Comparison of ENCODE assay signal across 23 cellular contexts in the genomic region with DNA sequence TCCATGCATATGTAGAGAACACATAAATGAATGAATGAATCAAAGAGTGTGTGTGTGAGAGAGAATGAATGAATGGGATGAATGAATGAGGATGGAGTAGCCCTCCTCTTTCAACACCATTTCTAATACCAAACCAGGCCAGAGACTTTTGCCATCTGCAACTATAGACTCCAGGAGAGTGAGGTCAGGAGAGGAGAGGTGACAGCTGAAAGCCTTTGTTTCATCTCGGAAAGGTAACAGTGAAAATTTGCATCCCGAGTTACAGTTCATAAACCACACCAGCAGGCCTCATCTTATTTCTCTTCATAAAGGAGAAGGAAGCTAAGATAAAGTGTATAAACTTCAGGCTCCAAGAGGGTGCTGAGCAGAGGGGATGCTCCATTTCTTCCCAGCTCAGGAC.
DNase-seq lines count a peak whose midpoint lies in the region; ATAC-seq and TF ChIP-seq lines count a peak whose summit lies in the region.
"Had no signal": no experiment of that assay in that cellular context is flagged by ENCODE, and none has a peak within 500 bp of the region (broad histone marks: within the 10 kb centered on the region; RNA-seq: fewer than 3 reads in every experiment).

No MANE protein-coding gene starts in this region.

- peaks cover 55% of the 10 kb centered on the region for H3K4me1 Mint-ChIP-seq in dendritic cell treated with granulocyte-macrophage colony-stimulating factor and Interleukin-4, amounts not matched to agents 40 ng/mL and 50 ng/mL, for 4 days (ENCODE audit: low read depth)
- H3K4me1 Mint-ChIP-seq: CD4-positive, CD25-positive, alpha-beta regulatory T cell; CD8-positive, alpha-beta memory T cell had no signal

- no peaks in the 10 kb centered on the region for H3K27me3 Mint-ChIP-seq in dendritic cell treated with granulocyte-macrophage colony-stimulating factor and Interleukin-4, amounts not matched to agents 40 ng/mL and 50 ng/mL, for 4 days
- H3K27me3 Mint-ChIP-seq: CD4-positive, CD25-positive, alpha-beta regulatory T cell had no signal

- ATAC-seq in GM18511 (IDR thresholded peaks at IDR 0.05; ENCODE audit: unreplicated experiment) (peak; percentile 54), GM21786 (IDR thresholded peaks at IDR 0.05; ENCODE audit: unreplicated experiment) (peak; percentile 51)
- ATAC-seq: HepG2 had no signal

- peaks cover 4 to 5% of the 10 kb centered on the region in 2 experiments; a peak in 3 of 4 replicates for H3K4me1 ChIP-seq in SK-N-SH (ENCODE audit: control insufficient read depth in 1 of 2, insufficient read depth in 2 of 2, low read depth in 1 of 2, low read length in 1 of 2)
- H3K4me1 ChIP-seq: BE2C had no signal

- no peaks in the 10 kb centered on the region for H4K20me1 ChIP-seq in SK-N-SH (ENCODE audit: insufficient read depth)

- TF ChIP-seq CTCF in SK-N-SH (IDR thresholded peaks at IDR 0.05) = no peak

- no peaks in the 10 kb centered on the region for H3K79me2 ChIP-seq in SK-N-SH (ENCODE audit: insufficient read depth)

- H3K9me3 Mint-ChIP-seq in dendritic cell treated with granulocyte-macrophage colony-stimulating factor and Interleukin-4, amounts not matched to agents 40 ng/mL and 50 ng/mL, for 4 days = no peaks in the 10 kb centered on the region
- H3K9me3 Mint-ChIP-seq: CD4-positive, CD25-positive, alpha-beta regulatory T cell; H9 had no signal

- no peak overlapping the region for H2AFZ ChIP-seq in SK-N-SH (ENCODE audit: low read depth)

- intact Hi-C loops in dendritic cell treated with granulocyte-macrophage colony-stimulating factor and Interleukin-4, amounts not matched to agents 40 ng/mL and 50 ng/mL, for 4 days (cut with micrococcal nuclease) = loop anchor here (10.0 kb wide), 1 partner anchor 50 kb away; no protein-coding TSS in a partner anchor

- no peak for TF ChIP-seq EP300 in SK-N-SH (IDR thresholded peaks at IDR 0.05; ENCODE audit: borderline replicate concordance in 1 of 2, low read depth in 1 of 2, low read length in 1 of 2)

- H3K27me3 ChIP-seq in SK-N-SH (ENCODE audit: insufficient read depth) = no peaks in the 10 kb centered on the region
- H3K27me3 ChIP-seq: BE2C had no signal

- H3K4me2 ChIP-seq in SK-N-SH = no peak overlapping the region

- no peaks in the 10 kb centered on the region for H3K36me3 Mint-ChIP-seq in dendritic cell treated with granulocyte-macrophage colony-stimulating factor and Interleukin-4, amounts not matched to agents 40 ng/mL and 50 ng/mL, for 4 days (ENCODE audit: low read depth)
- H3K36me3 Mint-ChIP-seq: CD4-positive, CD25-positive, alpha-beta regulatory T cell; CD8-positive, alpha-beta memory T cell; IgD-negative memory B cell had no signal

- no peak for TF ChIP-seq RAD21 in SK-N-SH (IDR thresholded peaks at IDR 0.05; ENCODE audit: low read length)

- H3K9ac ChIP-seq in SK-N-SH = no peak overlapping the region

- CTCF ChIA-PET in SK-N-SH (lab: Yijun Ruan, JAX) = no interaction called here

- no peaks in the 10 kb centered on the region for H3K9me2 ChIP-seq in SK-N-SH

- no peak overlapping the region for H3K4me3 ChIP-seq in SK-N-SH (ENCODE audit: low read depth in 2 of 2, low read length in 1 of 2)

- POLR2A ChIA-PET in SK-N-SH (lab: Yijun Ruan, JAX) = no interaction called here

- H3F3A ChIP-seq in SK-N-SH (replicated peaks; ENCODE audit: insufficient read depth) = no peaks in the 10 kb centered on the region

- no peaks in the 10 kb centered on the region for H3K9me3 ChIP-seq in SK-N-SH
- H3K9me3 ChIP-seq: BE2C had no signal

- DNase-seq in NCI-H526 (lab: John Stamatoyannopoulos, UW) (peak; percentile 70 to 75), NCI-H1092 (lab: John Stamatoyannopoulos, UW) (no peak), Ammon's horn (ENCODE audit: low spot score) (no peak), SK-N-SH (no peak)
- DNase-seq in activated effector memory CD4-positive, alpha-beta T cell treated with Interleukin-2 at 50 U/mL for 16 hours = no peak
- DNase-seq: 8988T; BE2C; C1 segment of cervical spinal cord; CD4-positive, CD25-positive, alpha-beta regulatory T cell; CD8-positive, alpha-beta memory T cell; COR-L47; DMS 273 treated with DMSO at 0.1 percent for 48 hours; DMS53; DND-41; EL; H9; Karpas-422; KBM-7 had no signal

- H3K27ac ChIP-seq in SK-N-SH (ENCODE audit: low read depth in 2 of 2, low read length in 1 of 2) = no peak overlapping the region

- 80% methylated on average over 2 of the region's 2 CpGs for WGBS in SK-N-SH (ENCODE audit: low lambda C conversion rate)

- peak overlapping the region; percentile 66 for H3K27ac Mint-ChIP-seq in dendritic cell treated with granulocyte-macrophage colony-stimulating factor and Interleukin-4, amounts not matched to agents 40 ng/mL and 50 ng/mL, for 4 days
- H3K27ac Mint-ChIP-seq: CD4-positive, CD25-positive, alpha-beta regulatory T cell; CD8-positive, alpha-beta memory T cell; H9; IgD-negative memory B cell had no signal

- H3K4me3 Mint-ChIP-seq in dendritic cell treated with granulocyte-macrophage colony-stimulating factor and Interleukin-4, amounts not matched to agents 40 ng/mL and 50 ng/mL, for 4 days = no peak overlapping the region
- H3K4me3 Mint-ChIP-seq: CD4-positive, CD25-positive, alpha-beta regulatory T cell; CD8-positive, alpha-beta memory T cell; H9; IgD-negative memory B cell had no signal

- no peaks in the 10 kb centered on the region for H3K36me3 ChIP-seq in SK-N-SH (replicated peaks in 1 of 2; ENCODE audit: control insufficient read depth in 1 of 2, insufficient read depth in 2 of 2, low read length in 1 of 2)
- H3K36me3 ChIP-seq: BE2C had no signal

TF ChIP-seq in SK-N-SH, 30 proteins besides CTCF, POLR2A, EP300 and RAD21:
- no peak for TF ChIP-seq NFIC (IDR thresholded peaks at IDR 0.05; ENCODE audit: borderline replicate concordance)
- TF ChIP-seq YY1 (IDR thresholded peaks at IDR 0.05; ENCODE audit: low read depth) = no peak

Comparison
In these comparisons a context has a peak if more than half of its experiments do, and no peak if none do; other contexts are left out.
1. DNase-seq: peak in NCI-H526 (2 of 2); none in activated effector memory CD4-positive, alpha-beta T cell treated with Interleukin-2 at 50 U/mL for 16 hours (single experiment), NCI-H1092 (single experiment), Ammon's horn (single experiment) and SK-N-SH (single experiment).